Comparison of ENCODE assay signal across 1 cellular context in the genomic region with DNA sequence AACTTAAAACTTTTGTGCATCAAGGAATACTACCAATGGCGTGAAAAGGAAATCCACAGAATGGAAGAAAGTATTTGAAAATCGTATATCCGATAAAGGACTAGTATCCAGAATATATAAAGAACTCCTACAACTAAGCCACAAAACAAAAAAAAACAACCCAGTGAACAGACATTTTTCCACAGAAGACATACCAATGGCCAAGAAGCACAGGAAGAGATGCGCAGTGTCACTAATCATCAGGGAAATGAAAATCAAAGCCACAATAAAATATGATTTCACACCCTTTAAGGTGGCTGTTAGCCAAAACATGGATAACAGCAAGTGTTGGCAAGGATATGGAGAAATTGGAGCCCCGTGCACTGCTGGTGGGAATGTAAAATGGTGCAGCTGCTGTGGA.
TF ChIP-seq lines count a peak whose summit lies in the region.

No MANE protein-coding gene starts in this region.

TF ChIP-seq in GM12878, 131 proteins besides CTCF, POLR2A, EP300 and RAD21:
- TF ChIP-seq, protein P1, sequence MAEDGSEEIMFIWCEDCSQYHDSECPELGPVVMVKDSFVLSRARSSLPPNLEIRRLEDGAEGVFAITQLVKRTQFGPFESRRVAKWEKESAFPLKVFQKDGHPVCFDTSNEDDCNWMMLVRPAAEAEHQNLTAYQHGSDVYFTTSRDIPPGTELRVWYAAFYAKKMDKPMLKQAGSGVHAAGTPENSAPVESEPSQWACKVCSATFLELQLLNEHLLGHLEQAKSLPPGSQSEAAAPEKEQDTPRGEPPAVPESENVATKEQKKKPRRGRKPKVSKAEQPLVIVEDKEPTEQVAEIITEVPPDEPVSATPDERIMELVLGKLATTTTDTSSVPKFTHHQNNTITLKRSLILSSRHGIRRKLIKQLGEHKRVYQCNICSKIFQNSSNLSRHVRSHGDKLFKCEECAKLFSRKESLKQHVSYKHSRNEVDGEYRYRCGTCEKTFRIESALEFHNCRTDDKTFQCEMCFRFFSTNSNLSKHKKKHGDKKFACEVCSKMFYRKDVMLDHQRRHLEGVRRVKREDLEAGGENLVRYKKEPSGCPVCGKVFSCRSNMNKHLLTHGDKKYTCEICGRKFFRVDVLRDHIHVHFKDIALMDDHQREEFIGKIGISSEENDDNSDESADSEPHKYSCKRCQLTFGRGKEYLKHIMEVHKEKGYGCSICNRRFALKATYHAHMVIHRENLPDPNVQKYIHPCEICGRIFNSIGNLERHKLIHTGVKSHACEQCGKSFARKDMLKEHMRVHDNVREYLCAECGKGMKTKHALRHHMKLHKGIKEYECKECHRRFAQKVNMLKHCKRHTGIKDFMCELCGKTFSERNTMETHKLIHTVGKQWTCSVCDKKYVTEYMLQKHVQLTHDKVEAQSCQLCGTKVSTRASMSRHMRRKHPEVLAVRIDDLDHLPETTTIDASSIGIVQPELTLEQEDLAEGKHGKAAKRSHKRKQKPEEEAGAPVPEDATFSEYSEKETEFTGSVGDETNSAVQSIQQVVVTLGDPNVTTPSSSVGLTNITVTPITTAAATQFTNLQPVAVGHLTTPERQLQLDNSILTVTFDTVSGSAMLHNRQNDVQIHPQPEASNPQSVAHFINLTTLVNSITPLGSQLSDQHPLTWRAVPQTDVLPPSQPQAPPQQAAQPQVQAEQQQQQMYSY (CRISPR knock-in tag; IDR thresholded peaks at IDR 0.05), result no peak
TF ChIP-seq in GM12878: peak in this region for 0.
